ENCODE assay signal across 1 cellular context in the genomic region with DNA sequence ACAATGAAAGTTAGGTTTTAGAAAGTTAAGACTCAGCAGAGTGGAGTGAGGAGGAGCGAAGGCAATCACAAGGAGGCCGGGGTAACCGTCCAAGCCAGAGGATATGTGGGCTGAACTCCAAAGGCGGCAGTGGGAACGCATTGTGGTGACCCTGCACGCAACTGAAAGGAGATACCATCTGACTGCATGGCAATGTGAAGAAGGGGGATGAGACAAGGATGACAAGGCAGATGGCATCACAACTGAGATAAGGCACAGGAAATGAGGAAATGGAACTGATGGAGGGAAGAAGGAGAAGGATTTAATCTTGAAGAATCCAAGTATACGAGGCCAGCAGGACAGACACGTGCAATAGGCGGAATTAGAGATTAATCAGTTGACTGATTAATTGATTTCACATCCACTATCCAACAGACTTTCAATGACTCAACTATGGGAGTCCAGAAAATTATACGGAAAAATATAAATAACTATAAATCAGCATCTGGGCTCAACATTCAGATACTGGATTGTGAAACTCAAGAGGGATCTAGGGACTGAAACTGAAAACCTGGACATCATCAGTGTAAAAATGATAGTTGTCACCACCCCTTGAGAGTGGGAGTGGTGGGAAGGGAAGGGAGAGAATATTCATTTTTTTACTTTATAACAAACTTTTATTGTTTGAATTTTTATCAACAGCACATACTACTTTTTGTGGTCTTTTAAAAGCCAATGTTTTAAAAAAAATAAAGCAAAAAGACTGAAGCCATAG.
TF ChIP-seq lines count a peak whose summit lies in the region.

No MANE protein-coding gene starts in this region.

TF ChIP-seq in IMR-90, 13 proteins besides CTCF, POLR2A, EP300 and RAD21:
- TF ChIP-seq USF2 (IDR thresholded peaks at IDR 0.05; ENCODE audit: low read depth, low read length): no peak
- no peak for TF ChIP-seq MAFK (IDR thresholded peaks at IDR 0.05; ENCODE audit: low read depth, low read length)
- no peak for TF ChIP-seq SMC3 (IDR thresholded peaks at IDR 0.05; ENCODE audit: low read depth, low read length)
- TF ChIP-seq FOS (IDR thresholded peaks at IDR 0.05; ENCODE audit: low read depth, low read length): no peak
- TF ChIP-seq CEBPB (IDR thresholded peaks at IDR 0.05; ENCODE audit: low read depth, low read length): no peak
- no peak for TF ChIP-seq MXI1 (IDR thresholded peaks at IDR 0.05; ENCODE audit: borderline replicate concordance, low read depth, low read length)
- no peak for TF ChIP-seq RFX5 (IDR thresholded peaks at IDR 0.05; ENCODE audit: low read depth, low read length)
- no peak for TF ChIP-seq ELK1 (IDR thresholded peaks at IDR 0.05; ENCODE audit: borderline replicate concordance, low read depth, low read length)
- TF ChIP-seq CHD1 (IDR thresholded peaks at IDR 0.05; ENCODE audit: low read depth, low read length): no peak
- no peak for TF ChIP-seq BHLHE40 (IDR thresholded peaks at IDR 0.05; ENCODE audit: low read depth, low read length)
- TF ChIP-seq RCOR1 (IDR thresholded peaks at IDR 0.05; ENCODE audit: insufficient replicate concordance, low read length): no peak
- TF ChIP-seq MAZ (IDR thresholded peaks at IDR 0.05; ENCODE audit: borderline replicate concordance, low read depth, low read length): no peak
- TF ChIP-seq NFE2L2 (IDR thresholded peaks at IDR 0.05; ENCODE audit: low read depth, low read length): no peak
TF ChIP-seq in IMR-90: peak in this region for 0.
